24 cellular contexts compared by ENCODE assay signal in the genomic region with DNA sequence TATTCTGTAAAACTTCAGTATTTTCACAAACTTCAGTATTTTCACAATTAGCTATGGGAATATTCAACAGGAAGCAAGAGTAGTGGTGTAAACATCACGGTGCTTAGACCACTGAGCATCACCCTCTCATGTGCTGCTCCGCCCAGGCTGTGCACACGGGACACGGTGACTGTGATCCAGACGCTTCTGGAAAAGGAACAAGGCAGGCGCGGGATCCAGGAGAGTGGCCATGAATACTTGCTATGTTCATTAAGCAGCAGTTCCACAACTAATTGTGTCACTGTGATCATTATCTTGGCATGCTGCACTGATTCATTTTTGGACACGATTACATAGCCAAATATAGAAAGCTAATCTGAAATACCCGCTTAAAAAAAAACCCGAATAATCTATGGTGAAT. TPM values are rescaled to one million over a fixed set of nuclear protein-coding genes. Genes with fewer than 3 reads are reported as not detected.
"Had no signal": no experiment of that assay in that cellular context is flagged by ENCODE, and none has a peak within 500 bp of the region (broad histone marks: within the 10 kb centered on the region; RNA-seq: fewer than 3 reads in every experiment).

No MANE protein-coding gene starts in this region.

- H3K36me3 ChIP-seq: brain microvascular endothelial cell, esophagus squamous epithelium, heart right ventricle, neural progenitor cell, ovary, prostate gland, right atrium auricular region, vagina, WERI-Rb-1 had no signal

- ATAC-seq: heart right ventricle; left cardiac atrium; naive thymus-derived CD4-positive, alpha-beta T cell; stimulated activated naive B cell treated with anti-CD40 and anti-IgM and Interleukin-4, amounts not matched to agents 10 μg/mL and 1 μg/mL and 100 μg/mL, for 72 hours had no signal

- DNase-seq: activated CD4-positive, alpha-beta T cell treated with anti-CD3 and anti-CD28 coated beads, Interleukin-2, amount 50 U/mL, for 1 hour; activated CD4-positive, CD25-positive, alpha-beta regulatory T cell treated with anti-CD3 and anti-CD28 coated beads, Interleukin-2, amount 50 U/mL, for 72 hours; activated gamma-delta T cell treated with Interleukin-2 at 50 U/mL for 16 hours; activated T-cell treated with anti-CD3 and anti-CD28 coated beads, Interleukin-2, amount 50 U/mL, for 1 hour; aorta; brain microvascular endothelial cell; central memory CD4-positive, alpha-beta T cell; cortex of kidney; endodermal cell; esophagus squamous epithelium; heart right ventricle; islet precursor cell; left cardiac atrium; mesenchymal stem cell; naive thymus-derived CD4-positive, alpha-beta T cell; ovary; stimulated activated CD4-positive, alpha-beta T cell treated with anti-CD3 and anti-CD28 coated beads, Interleukin-2, amount 100 ng/mL, for 24 hours; stimulated activated naive B cell treated with anti-CD40 and anti-IgM and Interleukin-4, amounts not matched to agents 10 μg/mL and 1 μg/mL and 100 μg/mL, for 72 hours; T-helper 1 cell; WERI-Rb-1 had no signal

- H3K27me3 ChIP-seq: brain microvascular endothelial cell, esophagus squamous epithelium, neural progenitor cell, ovary, right atrium auricular region, vagina had no signal

- H3K9ac ChIP-seq: neural progenitor cell had no signal

- H3K9me3 ChIP-seq: esophagus squamous epithelium, heart right ventricle, ovary, prostate gland, right atrium auricular region, vagina had no signal

- H3K4me3 ChIP-seq: esophagus squamous epithelium, heart right ventricle, neural progenitor cell, ovary, prostate gland, right atrium auricular region, vagina had no signal

- H3K27ac ChIP-seq: brain microvascular endothelial cell, esophagus squamous epithelium, heart right ventricle, neural progenitor cell, ovary, prostate gland, right atrium auricular region, vagina, WERI-Rb-1 had no signal

- H3K4me2 ChIP-seq: neural progenitor cell had no signal

- H3K4me1 ChIP-seq: esophagus squamous epithelium, heart right ventricle, neural progenitor cell, prostate gland, right atrium auricular region, vagina had no signal

- H2AFZ ChIP-seq: neural progenitor cell had no signal

RNA-seq across cellular contexts. Expression of gene FAT1, which starts 19.6 kb away (rescaled TPM):
- polyA plus RNA-seq: naive thymus-derived CD4-positive, alpha-beta T cell had no signal
